8 cellular contexts compared by ENCODE assay signal in the genomic region with DNA sequence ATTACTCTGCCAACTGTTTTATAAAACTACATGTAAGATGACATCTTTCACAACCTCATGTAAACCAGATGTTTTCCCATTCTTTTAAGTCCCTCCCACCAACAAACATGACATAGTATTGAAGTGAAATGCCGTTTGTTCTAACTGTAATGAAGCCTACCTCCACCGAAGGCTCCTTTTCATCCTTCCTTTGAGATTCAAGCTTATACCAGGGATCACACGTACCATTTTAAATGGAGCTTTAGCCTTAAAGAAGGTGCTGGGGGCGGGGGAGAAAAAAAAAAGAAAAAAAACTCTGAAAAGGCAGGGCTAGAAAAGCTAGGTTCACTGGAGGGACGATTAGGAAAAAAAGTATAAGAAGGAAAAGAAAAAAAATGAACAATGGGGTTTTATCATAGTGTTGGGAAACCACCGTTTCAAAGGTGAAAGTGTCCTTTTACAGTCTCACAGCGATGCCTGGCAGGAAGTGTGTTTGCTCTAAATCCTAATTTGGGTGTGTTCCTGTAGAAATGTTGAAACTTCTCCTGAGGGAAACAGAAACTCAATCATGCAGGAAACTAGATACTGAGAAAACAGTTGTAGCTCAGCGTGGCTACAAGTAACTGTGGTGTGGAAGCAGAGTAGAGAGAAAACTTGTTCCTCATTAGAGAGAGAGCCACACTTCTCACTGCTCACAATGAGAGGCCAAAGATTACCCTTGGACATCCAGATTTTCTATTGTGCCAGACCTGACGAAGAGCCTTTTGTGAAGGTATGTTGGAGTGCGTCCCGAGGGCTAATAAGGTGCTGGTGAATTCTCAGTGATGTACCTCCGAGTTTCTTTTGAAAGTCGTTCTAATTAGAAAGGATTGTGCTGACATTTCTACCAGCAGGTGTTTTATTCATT. TPM values are rescaled to one million over a fixed set of nuclear protein-coding genes. Genes with fewer than 3 reads are reported as not detected.
DNase-seq lines count a peak whose midpoint lies in the region; ATAC-seq, FAIRE-seq and TF ChIP-seq lines count a peak whose summit lies in the region.

No MANE protein-coding gene starts in this region.

- DNase-seq in DMS153 (lab: John Stamatoyannopoulos, UW) (peak; percentile 61), Peyer's patch (peak in 2 of 3 donors; percentile 29 to 58), GM12878 (ENCODE audit: low read depth, low spot score) (peak; percentile 93), kidney glomerular epithelial cell (lab: John Stamatoyannopoulos, UW) (peak; percentile 92), NCI-H2227 (lab: John Stamatoyannopoulos, UW; ENCODE audit: unreplicated experiment) (no peak)
- DNase-seq in stimulated activated CD4-positive, alpha-beta T cell treated with anti-CD3 and anti-CD28 coated beads, Interleukin-4, amount 100 ng/mL, for 1 hour = peak; percentile 32

- H3K79me2 ChIP-seq in GM12878 (ENCODE audit: control insufficient read depth, insufficient read depth, low read length) = peaks cover 18% of the 10 kb centered on the region

- RAD21 ChIA-PET in GM12878 (lab: Charles Lee; ENCODE audit: unreplicated experiment) = interaction anchor here (0.7 to 4.0 kb wide), 14 partner anchors 9 to 138 kb away, joined by 3 to 25 read pairs (median 5); partner anchors contain the start of genes HINT3, NCOA7 and TRMT11

- SMC1A ChIA-PET in GM12878 (lab: Charles Lee; ENCODE audit: uncharacterized antibody, unreplicated experiment) = interaction anchor here (0.7 to 5.7 kb wide), 21 partner anchors 8 to 151 kb away, joined by 3 to 41 read pairs (median 4); partner anchors contain the start of genes HINT3 and NCOA7

- no peaks in the 10 kb centered on the region for H4K20me1 ChIP-seq in GM12878 (ENCODE audit: control insufficient read depth, insufficient read depth)

- TF ChIP-seq RAD21 in GM12878 (IDR thresholded peaks at IDR 0.05; ENCODE audit: insufficient read depth, low read depth, low read length) = no peak

- H3K27me3 ChIP-seq in Peyer's patch (no peaks in the 10 kb centered on the region), GM12878 (replicated peaks in 1 of 2; ENCODE audit: control insufficient read depth in 2 of 2, insufficient read depth in 2 of 2, low read length in 1 of 2) (no peaks in the 10 kb centered on the region)

- FAIRE-seq in GM12878 (lab: Jason Lieb, UNC) = peak; percentile 96

- no peak for TF ChIP-seq CTCF in Peyer's patch (IDR thresholded peaks at IDR 0.05)
- TF ChIP-seq CTCF in GM12878 (IDR thresholded peaks at IDR 0.05 in 2 of 3, conservative IDR thresholded peaks at IDR 0.05 in 1 of 3; ENCODE audit: control insufficient read depth in 2 of 3, extremely low read depth in 1 of 3, insufficient read depth in 1 of 3, low read depth in 3 of 3, low read length in 3 of 3) = no peak

- intact Hi-C loops in GM12878 (cut with micrococcal nuclease; ENCODE audit: unreplicated experiment) = loop anchor here (1.0 kb wide), 1 partner anchor 9 kb away; no protein-coding TSS in a partner anchor

- H3K9ac ChIP-seq in GM12878 (ENCODE audit: control insufficient read depth, insufficient read depth, low read length) = peak overlapping the region; percentile 72

- ATAC-seq in GM19438 (IDR thresholded peaks at IDR 0.05; ENCODE audit: low read depth, unreplicated experiment) = peak; percentile 99
- peak; percentile 97 for ATAC-seq in HG03457 (IDR thresholded peaks at IDR 0.05; ENCODE audit: unreplicated experiment)
- ATAC-seq in GM12878 = peak; percentile 94

- H3K4me2 ChIP-seq in GM12878 (ENCODE audit: control insufficient read depth, insufficient read depth) = peak overlapping the region; percentile 88

- in situ Hi-C loops in GM12878 (cut with MboI) = no loop called here

- 0 out of 4 replicates have a peak, but pooled peaks have one; percentile 11 to 25 for TF ChIP-seq EP300 in GM12878 (IDR thresholded peaks at IDR 0.05; ENCODE audit: borderline replicate concordance in 1 of 2, control insufficient read depth in 1 of 2, low read depth in 2 of 2, low read length in 2 of 2)

- H3K4me1 ChIP-seq in Peyer's patch (peaks cover 0 to 13% (median 0%) of the 10 kb centered on the region in 4 donors), GM12878 (ENCODE audit: control insufficient read depth, insufficient read depth, low read length) (peaks cover 8% of the 10 kb centered on the region)

- BruUV-seq in GM12878 (replicated peaks; lab: Mats Ljungman, UMichigan) = no TSS peak

- peak overlapping the region in 3 of 4 donors; percentile 16 to 59 (median 46) for H3K4me3 ChIP-seq in Peyer's patch
- peak overlapping the region; percentile 62 for H3K4me3 ChIP-seq in GM12878

- H3K27ac ChIP-seq in Peyer's patch (peak overlapping the region; percentile 18 to 88 (median 71)), GM12878 (ENCODE audit: control insufficient read depth, insufficient read depth) (peak overlapping the region; percentile 96)

- TF ChIP-seq POLR2A in Peyer's patch (IDR thresholded peaks at IDR 0.05) (peak; percentile 68 to 70), GM12878 (IDR thresholded peaks at IDR 0.05; ENCODE audit: low read depth, low read length) (peak; percentile 72)

- H3K9me3 ChIP-seq in Peyer's patch (no peaks in the 10 kb centered on the region), GM12878 (replicated peaks; ENCODE audit: control insufficient read depth, insufficient read depth, low read length) (no peaks in the 10 kb centered on the region)

- H2AFZ ChIP-seq in GM12878 (ENCODE audit: control insufficient read depth, low read depth, low read length) = peak overlapping the region; percentile 47

- WGBS in GM12878 (ENCODE audit: insufficient coverage, insufficient replicate concordance, low lambda C conversion rate, missing lambda C conversion rate) = 8% methylated on average over 12 of the region's 13 CpGs

- CTCF ChIA-PET in GM12878 (lab: Yijun Ruan, JAX) = interaction anchor here (0.5 to 14.8 kb wide), 19 partner anchors 9 to 1348 kb away, joined by 3 to 153 read pairs (median 5); partner anchors contain the start of genes HINT3, RNF146 and TRMT11

- H3K36me3 ChIP-seq in Peyer's patch (peaks cover 0 to 30% (median 0%) of the 10 kb centered on the region in 3 donors), GM12878 (ENCODE audit: control insufficient read depth in 2 of 2, insufficient read depth in 2 of 2, low read length in 1 of 2) (peaks cover 8 to 25% of the 10 kb centered on the region in 2 experiments)

- POLR2A ChIA-PET in GM12878 (lab: Charles Lee) = interaction anchor here (0.7 to 3.0 kb wide), 14 partner anchors 8 to 138 kb away, joined by 3 to 17 read pairs (median 3); partner anchors contain the start of genes HINT3, NCOA7 and TRMT11

TF ChIP-seq in GM12878, 131 proteins besides CTCF, POLR2A, EP300 and RAD21 (continues in another document):
- 0 out of 2 replicates have a peak, but pooled peaks have one; percentile 6 for TF ChIP-seq SPI1 (IDR thresholded peaks at IDR 0.05; ENCODE audit: borderline replicate concordance, insufficient read depth, low read depth, low read length)
- no peak for TF ChIP-seq ZNF24 (IDR thresholded peaks at IDR 0.05)
- TF ChIP-seq ZNF384 (IDR thresholded peaks at IDR 0.05; ENCODE audit: borderline replicate concordance, low read depth, low read length) = peak; percentile 94
- TF ChIP-seq SREBF2 (IDR thresholded peaks at IDR 0.05; ENCODE audit: low read length) = no peak
- peak; percentile 66 for TF ChIP-seq RUNX3 (IDR thresholded peaks at IDR 0.05; ENCODE audit: low read length)
- no peak for TF ChIP-seq RFX5 (IDR thresholded peaks at IDR 0.05; ENCODE audit: low read depth, low read length)
- TF ChIP-seq HCFC1 (IDR thresholded peaks at IDR 0.05; ENCODE audit: low read length) = no peak
- TF ChIP-seq RAD51 (IDR thresholded peaks at IDR 0.05) = no peak
- no peak for TF ChIP-seq POLR2AphosphoS2 (IDR thresholded peaks at IDR 0.05; ENCODE audit: low read depth, low read length)
- TF ChIP-seq EZH2 (IDR thresholded peaks at IDR 0.05; ENCODE audit: borderline replicate concordance, control insufficient read depth, low read depth, low read length) = peak; percentile 44; the same call in 1 of the 2 replicates
- TF ChIP-seq SREBF1 (IDR thresholded peaks at IDR 0.05; ENCODE audit: low read length) = no peak

RNA-seq across cellular contexts. Expression of gene HINT3, which starts 37.6 kb away (rescaled TPM):
- total RNA-seq in Peyer's patch (10 to 100 TPM in 3 of 4 donors, 1 to 10 TPM in 1; 9.9 to 18.2 (median 11.5) TPM), GM12878 (2014; rRNA removed) (7.7 and 9.2 TPM in 2 replicates), GM12878 (2014; rRNA removed; fragmentation: Illumina TruSeq; extraction: Trizol) (9.1 and 9.3 TPM in 2 replicates), GM12878 (2021) (6.6 and 7.0 TPM in 2 replicates)
- total RNA-seq in GM12878 (2013; cell fraction: nucleolus; rRNA removed) = 5.9 and 7.0 TPM in 2 replicates
- polyA plus RNA-seq in GM12878 (2011; ENCODE audit: low read depth) = 3.3 TPM
- polyA plus RNA-seq in GM12878 (2011; rRNA removed) (3.6 and 5.0 TPM in 2 replicates), GM12878 (2014; fragmentation: Illumina TruSeq; extraction: Trizol) (7.1 and 9.3 TPM in 2 replicates), GM12878 (2014; fragmentation: Nextera tagmentation; extraction: Ambion mirVana) (1 to 10 TPM in 1 of 2 experiments, under 1 TPM in 1; 0.72 to 1.4 TPM), GM12878 (2014; rRNA removed) (4.1 TPM in 2 replicates), GM12878 (2016; fragmentation: Nextera tagmentation; extraction: Ambion mirVana) (1 to 10 TPM; 5.2 to 5.7 TPM)
- 2.4 and 3.0 TPM in 2 replicates for polyA plus RNA-seq in GM12878 (2011; cell fraction: cytosol; rRNA removed)
- 1.2 and 1.6 TPM in 2 replicates for polyA plus RNA-seq in GM12878 (2011; cell fraction: nucleus; rRNA removed)
- polyA plus RNA-seq in GM12878 (2012) = 8.8 and 9.1 TPM in 2 replicates
- 1.2 and 1.8 TPM in 2 replicates for polyA minus RNA-seq in GM12878 (2011; rRNA and poly(A)+ RNA removed)
- polyA minus RNA-seq in GM12878 (2011; cell fraction: cytosol; rRNA and poly(A)+ RNA removed) = 1.7 and 1.9 TPM in 2 replicates
- 0.85 and 1.7 TPM in 2 replicates for polyA minus RNA-seq in GM12878 (2011; cell fraction: nucleus; rRNA and poly(A)+ RNA removed)
